17 cellular contexts compared by ENCODE assay signal in genomic region chr6:145212807-145213206, GRCh38.
DNase-seq lines count a peak whose midpoint lies in the region; ATAC-seq and TF ChIP-seq lines count a peak whose summit lies in the region.
"Had no signal": no experiment of that assay in that cellular context is flagged by ENCODE, and none has a peak within 500 bp of the region (broad histone marks: within the 10 kb centered on the region; RNA-seq: fewer than 3 reads in every experiment).

No MANE protein-coding gene starts in this region.

- ATAC-seq in GM18873 (IDR thresholded peaks at IDR 0.05; ENCODE audit: low FRiP score, unreplicated experiment) (peak; percentile 20), GM21576 (IDR thresholded peaks at IDR 0.05; ENCODE audit: unreplicated experiment) (peak; percentile 32), HG03103 (IDR thresholded peaks at IDR 0.05; ENCODE audit: low read depth, unreplicated experiment) (peak; percentile 40)
- no peak for ATAC-seq in stimulated activated naive CD8-positive, alpha-beta T cell treated with anti-CD3 and anti-CD28 coated beads, Interleukin-15, amount 100 ng/mL, for 72 hours
- no peak for ATAC-seq in natural killer cell treated with Interleukin-12 subunit alpha and Interleukin-12 subunit beta and Interleukin-15 and Interleukin-18, amount 100 ng/mL, for 72 hours

- H3K27me3 Mint-ChIP-seq in endothelial cell (ENCODE audit: unreplicated experiment) = no peaks in the 10 kb centered on the region
- H3K27me3 Mint-ChIP-seq in stimulated activated naive CD8-positive, alpha-beta T cell treated with anti-CD3 and anti-CD28 coated beads, Interleukin-15, amount 100 ng/mL, for 72 hours = peaks cover 8% of the 10 kb centered on the region
- H3K27me3 Mint-ChIP-seq in natural killer cell treated with Interleukin-12 subunit alpha and Interleukin-12 subunit beta and Interleukin-15 and Interleukin-18, amount 100 ng/mL, for 72 hours = peaks cover 8 to 19% of the 10 kb centered on the region in 2 donors

- TF ChIP-seq CTCF in endothelial cell (IDR thresholded peaks at IDR 0.05; ENCODE audit: unreplicated experiment) = no peak

- DNase-seq in left kidney (ENCODE audit: low read depth, low spot score) (peak; percentile 57), endothelial cell (ENCODE audit: low spot score) (no peak), GM19238 (ENCODE audit: insufficient read length, low spot score) (no peak)
- DNase-seq in stimulated activated naive CD8-positive, alpha-beta T cell treated with anti-CD3 and anti-CD28 coated beads, Interleukin-15, amount 100 ng/mL, for 72 hours = no peak
- no peak for DNase-seq in natural killer cell treated with Interleukin-12 subunit alpha and Interleukin-12 subunit beta and Interleukin-15 and Interleukin-18, amount 100 ng/mL, for 72 hours (ENCODE audit: low spot score)
- DNase-seq: activated CD4-positive, alpha-beta T cell treated with anti-CD3 and anti-CD28 coated beads, Interleukin-2, amount 50 U/mL, for 4 hours; activated gamma-delta T cell treated with Interleukin-2 at 50 U/mL for 16 hours; GM23248; heart right ventricle; NCI-H1694 treated with DMSO at 0.1 percent for 48 hours; stimulated activated CD4-positive, alpha-beta T cell treated with anti-CD3 and anti-CD28 coated beads, Interleukin-2, amount 100 ng/mL, for 24 hours; stimulated activated naive CD4-positive, alpha-beta T cell; T-helper 1 cell had no signal

- no peaks in the 10 kb centered on the region for H3K9me3 Mint-ChIP-seq in endothelial cell (ENCODE audit: unreplicated experiment)
- no peaks in the 10 kb centered on the region for H3K9me3 Mint-ChIP-seq in stimulated activated naive CD8-positive, alpha-beta T cell treated with anti-CD3 and anti-CD28 coated beads, Interleukin-15, amount 100 ng/mL, for 72 hours
- no peaks in the 10 kb centered on the region for H3K9me3 Mint-ChIP-seq in natural killer cell treated with Interleukin-12 subunit alpha and Interleukin-12 subunit beta and Interleukin-15 and Interleukin-18, amount 100 ng/mL, for 72 hours
- H3K9me3 Mint-ChIP-seq: CD14-positive monocyte had no signal

- no peak overlapping the region for H3K4me3 Mint-ChIP-seq in endothelial cell (ENCODE audit: unreplicated experiment)
- no peak overlapping the region for H3K4me3 Mint-ChIP-seq in stimulated activated naive CD8-positive, alpha-beta T cell treated with anti-CD3 and anti-CD28 coated beads, Interleukin-15, amount 100 ng/mL, for 72 hours
- H3K4me3 Mint-ChIP-seq in natural killer cell treated with Interleukin-12 subunit alpha and Interleukin-12 subunit beta and Interleukin-15 and Interleukin-18, amount 100 ng/mL, for 72 hours = no peak overlapping the region
- H3K4me3 Mint-ChIP-seq: CD14-positive monocyte had no signal

- no peaks in the 10 kb centered on the region for H3K36me3 Mint-ChIP-seq in endothelial cell (ENCODE audit: low read depth, unreplicated experiment)
- H3K36me3 Mint-ChIP-seq in natural killer cell treated with Interleukin-12 subunit alpha and Interleukin-12 subunit beta and Interleukin-15 and Interleukin-18, amount 100 ng/mL, for 72 hours = no peaks in the 10 kb centered on the region
- H3K36me3 Mint-ChIP-seq: CD14-positive monocyte had no signal

- no peaks in the 10 kb centered on the region for H3K4me1 Mint-ChIP-seq in endothelial cell (ENCODE audit: unreplicated experiment)
- H3K4me1 Mint-ChIP-seq in stimulated activated naive CD8-positive, alpha-beta T cell treated with anti-CD3 and anti-CD28 coated beads, Interleukin-15, amount 100 ng/mL, for 72 hours = no peaks in the 10 kb centered on the region
- H3K4me1 Mint-ChIP-seq in natural killer cell treated with Interleukin-12 subunit alpha and Interleukin-12 subunit beta and Interleukin-15 and Interleukin-18, amount 100 ng/mL, for 72 hours (ENCODE audit: low read depth in 2 of 2) = peaks cover 0 to 8% of the 10 kb centered on the region in 2 donors
- H3K4me1 Mint-ChIP-seq: CD14-positive monocyte had no signal

- H3K27ac Mint-ChIP-seq in endothelial cell (ENCODE audit: unreplicated experiment) = no peak overlapping the region
- H3K27ac Mint-ChIP-seq in stimulated activated naive CD8-positive, alpha-beta T cell treated with anti-CD3 and anti-CD28 coated beads, Interleukin-15, amount 100 ng/mL, for 72 hours = peak overlapping the region in 1 of 2 donors; percentile 65
- H3K27ac Mint-ChIP-seq in natural killer cell treated with Interleukin-12 subunit alpha and Interleukin-12 subunit beta and Interleukin-15 and Interleukin-18, amount 100 ng/mL, for 72 hours = no peak overlapping the region
- H3K27ac Mint-ChIP-seq: CD14-positive monocyte had no signal

Comparison
In these comparisons a context has a peak if more than half of its experiments do, and no peak if none do; other contexts are left out.
1. ATAC-seq: peak in GM18873 (single experiment), GM21576 (single experiment) and HG03103 (single experiment); none in stimulated activated naive CD8-positive, alpha-beta T cell treated with anti-CD3 and anti-CD28 coated beads, Interleukin-15, amount 100 ng/mL, for 72 hours (single experiment) and natural killer cell treated with Interleukin-12 subunit alpha and Interleukin-12 subunit beta and Interleukin-15 and Interleukin-18, amount 100 ng/mL, for 72 hours (0 of 2).